ENCODE assay signal across 1 cellular context in the genomic region with DNA sequence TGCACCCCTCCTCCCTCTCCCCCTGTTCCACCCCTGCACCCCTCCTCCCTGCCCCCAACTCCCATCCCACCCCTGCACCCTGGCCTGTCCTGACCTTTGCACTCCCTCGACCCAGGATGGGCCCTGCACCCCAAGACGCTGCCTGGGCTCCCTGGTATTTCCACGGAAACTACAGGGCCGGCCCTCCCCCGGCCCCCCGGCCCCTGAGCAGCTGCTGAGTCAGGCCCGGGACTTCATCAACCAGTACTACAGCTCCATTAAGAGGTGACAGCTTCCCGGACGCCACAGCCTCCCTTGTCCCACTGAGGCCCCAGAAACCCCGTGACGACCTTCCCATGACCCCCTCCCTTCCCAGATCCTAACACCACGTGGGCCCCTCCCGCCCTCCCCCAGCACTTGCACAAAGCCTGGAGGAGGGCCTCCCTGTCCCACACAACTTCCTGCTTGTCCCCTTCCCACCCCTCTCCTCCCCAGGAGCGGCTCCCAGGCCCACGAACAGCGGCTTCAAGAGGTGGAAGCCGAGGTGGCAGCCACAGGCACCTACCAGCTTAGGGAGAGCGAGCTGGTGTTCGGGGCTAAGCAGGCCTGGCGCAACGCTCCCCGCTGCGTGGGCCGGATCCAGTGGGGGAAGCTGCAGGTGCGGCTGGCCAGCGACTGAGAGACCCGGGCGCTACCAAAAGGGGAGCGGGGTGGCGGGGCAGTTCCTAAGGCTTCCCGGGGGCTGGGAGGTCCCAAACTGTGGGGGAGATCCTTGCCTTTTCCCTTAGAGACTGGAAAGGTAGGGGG.
TF ChIP-seq lines count a peak whose summit lies in the region.

No MANE protein-coding gene starts in this region.

TF ChIP-seq in K562, 482 proteins besides CTCF, POLR2A, EP300 and RAD21 (continued from another document and continues in another):
- TF ChIP-seq, protein P1, sequence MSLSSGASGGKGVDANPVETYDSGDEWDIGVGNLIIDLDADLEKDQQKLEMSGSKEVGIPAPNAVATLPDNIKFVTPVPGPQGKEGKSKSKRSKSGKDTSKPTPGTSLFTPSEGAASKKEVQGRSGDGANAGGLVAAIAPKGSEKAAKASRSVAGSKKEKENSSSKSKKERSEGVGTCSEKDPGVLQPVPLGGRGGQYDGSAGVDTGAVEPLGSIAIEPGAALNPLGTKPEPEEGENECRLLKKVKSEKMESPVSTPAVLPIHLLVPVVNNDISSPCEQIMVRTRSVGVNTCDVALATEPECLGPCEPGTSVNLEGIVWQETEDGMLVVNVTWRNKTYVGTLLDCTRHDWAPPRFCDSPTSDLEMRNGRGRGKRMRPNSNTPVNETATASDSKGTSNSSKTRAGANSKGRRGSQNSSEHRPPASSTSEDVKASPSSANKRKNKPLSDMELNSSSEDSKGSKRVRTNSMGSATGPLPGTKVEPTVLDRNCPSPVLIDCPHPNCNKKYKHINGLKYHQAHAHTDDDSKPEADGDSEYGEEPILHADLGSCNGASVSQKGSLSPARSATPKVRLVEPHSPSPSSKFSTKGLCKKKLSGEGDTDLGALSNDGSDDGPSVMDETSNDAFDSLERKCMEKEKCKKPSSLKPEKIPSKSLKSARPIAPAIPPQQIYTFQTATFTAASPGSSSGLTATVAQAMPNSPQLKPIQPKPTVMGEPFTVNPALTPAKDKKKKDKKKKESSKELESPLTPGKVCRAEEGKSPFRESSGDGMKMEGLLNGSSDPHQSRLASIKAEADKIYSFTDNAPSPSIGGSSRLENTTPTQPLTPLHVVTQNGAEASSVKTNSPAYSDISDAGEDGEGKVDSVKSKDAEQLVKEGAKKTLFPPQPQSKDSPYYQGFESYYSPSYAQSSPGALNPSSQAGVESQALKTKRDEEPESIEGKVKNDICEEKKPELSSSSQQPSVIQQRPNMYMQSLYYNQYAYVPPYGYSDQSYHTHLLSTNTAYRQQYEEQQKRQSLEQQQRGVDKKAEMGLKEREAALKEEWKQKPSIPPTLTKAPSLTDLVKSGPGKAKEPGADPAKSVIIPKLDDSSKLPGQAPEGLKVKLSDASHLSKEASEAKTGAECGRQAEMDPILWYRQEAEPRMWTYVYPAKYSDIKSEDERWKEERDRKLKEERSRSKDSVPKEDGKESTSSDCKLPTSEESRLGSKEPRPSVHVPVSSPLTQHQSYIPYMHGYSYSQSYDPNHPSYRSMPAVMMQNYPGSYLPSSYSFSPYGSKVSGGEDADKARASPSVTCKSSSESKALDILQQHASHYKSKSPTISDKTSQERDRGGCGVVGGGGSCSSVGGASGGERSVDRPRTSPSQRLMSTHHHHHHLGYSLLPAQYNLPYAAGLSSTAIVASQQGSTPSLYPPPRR (CRISPR knock-in tag; IDR thresholded peaks at IDR 0.05; ENCODE audit: borderline replicate concordance): no peak
- no peak for TF ChIP-seq DMBX1 (CRISPR knock-in tag; IDR thresholded peaks at IDR 0.05; ENCODE audit: borderline replicate concordance)
- no peak for TF ChIP-seq LEF1 (IDR thresholded peaks at IDR 0.05)
- TF ChIP-seq, protein P2, sequence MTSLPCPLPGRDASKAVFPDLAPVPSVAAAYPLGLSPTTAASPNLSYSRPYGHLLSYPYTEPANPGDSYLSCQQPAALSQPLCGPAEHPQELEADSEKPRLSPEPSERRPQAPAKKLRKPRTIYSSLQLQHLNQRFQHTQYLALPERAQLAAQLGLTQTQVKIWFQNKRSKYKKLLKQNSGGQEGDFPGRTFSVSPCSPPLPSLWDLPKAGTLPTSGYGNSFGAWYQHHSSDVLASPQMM (CRISPR knock-in tag; IDR thresholded peaks at IDR 0.05): no peak
- TF ChIP-seq, protein P3, sequence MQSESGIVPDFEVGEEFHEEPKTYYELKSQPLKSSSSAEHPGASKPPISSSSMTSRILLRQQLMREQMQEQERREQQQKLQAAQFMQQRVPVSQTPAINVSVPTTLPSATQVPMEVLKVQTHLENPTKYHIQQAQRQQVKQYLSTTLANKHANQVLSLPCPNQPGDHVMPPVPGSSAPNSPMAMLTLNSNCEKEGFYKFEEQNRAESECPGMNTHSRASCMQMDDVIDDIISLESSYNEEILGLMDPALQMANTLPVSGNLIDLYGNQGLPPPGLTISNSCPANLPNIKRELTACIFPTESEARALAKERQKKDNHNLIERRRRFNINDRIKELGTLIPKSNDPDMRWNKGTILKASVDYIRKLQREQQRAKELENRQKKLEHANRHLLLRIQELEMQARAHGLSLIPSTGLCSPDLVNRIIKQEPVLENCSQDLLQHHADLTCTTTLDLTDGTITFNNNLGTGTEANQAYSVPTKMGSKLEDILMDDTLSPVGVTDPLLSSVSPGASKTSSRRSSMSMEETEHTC (IDR thresholded peaks at IDR 0.05): no peak
- TF ChIP-seq, protein P4, sequence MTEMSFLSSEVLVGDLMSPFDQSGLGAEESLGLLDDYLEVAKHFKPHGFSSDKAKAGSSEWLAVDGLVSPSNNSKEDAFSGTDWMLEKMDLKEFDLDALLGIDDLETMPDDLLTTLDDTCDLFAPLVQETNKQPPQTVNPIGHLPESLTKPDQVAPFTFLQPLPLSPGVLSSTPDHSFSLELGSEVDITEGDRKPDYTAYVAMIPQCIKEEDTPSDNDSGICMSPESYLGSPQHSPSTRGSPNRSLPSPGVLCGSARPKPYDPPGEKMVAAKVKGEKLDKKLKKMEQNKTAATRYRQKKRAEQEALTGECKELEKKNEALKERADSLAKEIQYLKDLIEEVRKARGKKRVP (CRISPR knock-in tag; IDR thresholded peaks at IDR 0.05): no peak
- TF ChIP-seq HDAC3 (IDR thresholded peaks at IDR 0.05; ENCODE audit: borderline replicate concordance, partially characterized antibody): no peak
- TF ChIP-seq, protein P5, sequence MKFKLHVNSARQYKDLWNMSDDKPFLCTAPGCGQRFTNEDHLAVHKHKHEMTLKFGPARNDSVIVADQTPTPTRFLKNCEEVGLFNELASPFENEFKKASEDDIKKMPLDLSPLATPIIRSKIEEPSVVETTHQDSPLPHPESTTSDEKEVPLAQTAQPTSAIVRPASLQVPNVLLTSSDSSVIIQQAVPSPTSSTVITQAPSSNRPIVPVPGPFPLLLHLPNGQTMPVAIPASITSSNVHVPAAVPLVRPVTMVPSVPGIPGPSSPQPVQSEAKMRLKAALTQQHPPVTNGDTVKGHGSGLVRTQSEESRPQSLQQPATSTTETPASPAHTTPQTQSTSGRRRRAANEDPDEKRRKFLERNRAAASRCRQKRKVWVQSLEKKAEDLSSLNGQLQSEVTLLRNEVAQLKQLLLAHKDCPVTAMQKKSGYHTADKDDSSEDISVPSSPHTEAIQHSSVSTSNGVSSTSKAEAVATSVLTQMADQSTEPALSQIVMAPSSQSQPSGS (CRISPR knock-in tag; IDR thresholded peaks at IDR 0.05): no peak
- TF ChIP-seq PHTF2 (CRISPR knock-in tag; IDR thresholded peaks at IDR 0.05): no peak
- no peak for TF ChIP-seq GTF2F1 (IDR thresholded peaks at IDR 0.05; ENCODE audit: low read depth, low read length)
- TF ChIP-seq NFATC3 (IDR thresholded peaks at IDR 0.05): no peak
- TF ChIP-seq KLF10 (CRISPR knock-in tag; IDR thresholded peaks at IDR 0.05): no peak
- TF ChIP-seq PYGO2 (tag; IDR thresholded peaks at IDR 0.05): no peak
- TF ChIP-seq, protein P6, sequence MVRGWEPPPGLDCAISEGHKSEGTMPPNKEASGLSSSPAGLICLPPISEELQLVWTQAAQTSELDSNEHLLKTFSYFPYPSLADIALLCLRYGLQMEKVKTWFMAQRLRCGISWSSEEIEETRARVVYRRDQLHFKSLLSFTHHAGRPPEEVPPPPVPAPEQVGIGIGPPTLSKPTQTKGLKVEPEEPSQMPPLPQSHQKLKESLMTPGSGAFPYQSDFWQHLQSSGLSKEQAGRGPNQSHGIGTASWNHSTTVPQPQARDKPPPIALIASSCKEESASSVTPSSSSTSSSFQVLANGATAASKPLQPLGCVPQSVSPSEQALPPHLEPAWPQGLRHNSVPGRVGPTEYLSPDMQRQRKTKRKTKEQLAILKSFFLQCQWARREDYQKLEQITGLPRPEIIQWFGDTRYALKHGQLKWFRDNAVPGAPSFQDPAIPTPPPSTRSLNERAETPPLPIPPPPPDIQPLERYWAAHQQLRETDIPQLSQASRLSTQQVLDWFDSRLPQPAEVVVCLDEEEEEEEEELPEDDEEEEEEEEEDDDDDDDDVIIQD (CRISPR knock-in tag; IDR thresholded peaks at IDR 0.05): no peak
- TF ChIP-seq PTRF (tag; IDR thresholded peaks at IDR 0.05): no peak
- TF ChIP-seq KAT8 (IDR thresholded peaks at IDR 0.05; ENCODE audit: low read depth): no peak
- TF ChIP-seq TEAD1 (CRISPR knock-in tag; IDR thresholded peaks at IDR 0.05): no peak
- TF ChIP-seq MTF1 (CRISPR knock-in tag; IDR thresholded peaks at IDR 0.05; ENCODE audit: borderline replicate concordance): no peak
- TF ChIP-seq, protein P7, sequence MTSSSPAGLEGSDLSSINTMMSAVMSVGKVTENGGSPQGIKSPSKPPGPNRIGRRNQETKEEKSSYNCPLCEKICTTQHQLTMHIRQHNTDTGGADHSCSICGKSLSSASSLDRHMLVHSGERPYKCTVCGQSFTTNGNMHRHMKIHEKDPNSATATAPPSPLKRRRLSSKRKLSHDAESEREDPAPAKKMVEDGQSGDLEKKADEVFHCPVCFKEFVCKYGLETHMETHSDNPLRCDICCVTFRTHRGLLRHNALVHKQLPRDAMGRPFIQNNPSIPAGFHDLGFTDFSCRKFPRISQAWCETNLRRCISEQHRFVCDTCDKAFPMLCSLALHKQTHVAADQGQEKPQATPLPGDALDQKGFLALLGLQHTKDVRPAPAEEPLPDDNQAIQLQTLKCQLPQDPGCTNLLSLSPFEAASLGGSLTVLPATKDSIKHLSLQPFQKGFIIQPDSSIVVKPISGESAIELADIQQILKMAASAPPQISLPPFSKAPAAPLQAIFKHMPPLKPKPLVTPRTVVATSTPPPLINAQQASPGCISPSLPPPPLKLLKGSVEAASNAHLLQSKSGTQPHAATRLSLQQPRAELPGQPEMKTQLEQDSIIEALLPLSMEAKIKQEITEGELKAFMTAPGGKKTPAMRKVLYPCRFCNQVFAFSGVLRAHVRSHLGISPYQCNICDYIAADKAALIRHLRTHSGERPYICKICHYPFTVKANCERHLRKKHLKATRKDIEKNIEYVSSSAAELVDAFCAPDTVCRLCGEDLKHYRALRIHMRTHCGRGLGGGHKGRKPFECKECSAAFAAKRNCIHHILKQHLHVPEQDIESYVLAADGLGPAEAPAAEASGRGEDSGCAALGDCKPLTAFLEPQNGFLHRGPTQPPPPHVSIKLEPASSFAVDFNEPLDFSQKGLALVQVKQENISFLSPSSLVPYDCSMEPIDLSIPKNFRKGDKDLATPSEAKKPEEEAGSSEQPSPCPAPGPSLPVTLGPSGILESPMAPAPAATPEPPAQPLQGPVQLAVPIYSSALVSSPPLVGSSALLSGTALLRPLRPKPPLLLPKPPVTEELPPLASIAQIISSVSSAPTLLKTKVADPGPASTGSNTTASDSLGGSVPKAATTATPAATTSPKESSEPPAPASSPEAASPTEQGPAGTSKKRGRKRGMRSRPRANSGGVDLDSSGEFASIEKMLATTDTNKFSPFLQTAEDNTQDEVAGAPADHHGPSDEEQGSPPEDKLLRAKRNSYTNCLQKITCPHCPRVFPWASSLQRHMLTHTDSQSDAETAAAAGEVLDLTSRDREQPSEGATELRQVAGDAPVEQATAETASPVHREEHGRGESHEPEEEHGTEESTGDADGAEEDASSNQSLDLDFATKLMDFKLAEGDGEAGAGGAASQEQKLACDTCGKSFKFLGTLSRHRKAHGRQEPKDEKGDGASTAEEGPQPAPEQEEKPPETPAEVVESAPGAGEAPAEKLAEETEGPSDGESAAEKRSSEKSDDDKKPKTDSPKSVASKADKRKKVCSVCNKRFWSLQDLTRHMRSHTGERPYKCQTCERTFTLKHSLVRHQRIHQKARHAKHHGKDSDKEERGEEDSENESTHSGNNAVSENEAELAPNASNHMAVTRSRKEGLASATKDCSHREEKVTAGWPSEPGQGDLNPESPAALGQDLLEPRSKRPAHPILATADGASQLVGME (CRISPR knock-in tag; IDR thresholded peaks at IDR 0.05): no peak
- TF ChIP-seq FOXK2 (conservative IDR thresholded peaks at IDR 0.05 in 1 of 2, IDR thresholded peaks at IDR 0.05 in 1 of 2; ENCODE audit: low read depth in 2 of 2): peak in 1 of 2 experiments; percentile 59; a peak in 1 of 4 replicates
- TF ChIP-seq COPS2 (conservative IDR thresholded peaks at IDR 0.05): no peak
- no peak for TF ChIP-seq SAFB (IDR thresholded peaks at IDR 0.05; ENCODE audit: borderline replicate concordance, low read depth, low read length)
- no peak for TF ChIP-seq HMG20A (CRISPR knock-in tag; conservative IDR thresholded peaks at IDR 0.05)
- peak; percentile 62; the same call in 1 of the 2 replicates for TF ChIP-seq RBFOX2 (IDR thresholded peaks at IDR 0.05; ENCODE audit: low read depth, low read length)
- TF ChIP-seq CHD4 (IDR thresholded peaks at IDR 0.05; ENCODE audit: insufficient read depth, insufficient replicate concordance, low read depth, low read length, poor library complexity, severe bottlenecking): no peak
- TF ChIP-seq SAFB2 (IDR thresholded peaks at IDR 0.05; ENCODE audit: borderline replicate concordance, low read depth, low read length, severe bottlenecking): no peak
- no peak for TF ChIP-seq CEBPG (CRISPR knock-in tag; IDR thresholded peaks at IDR 0.05)
- no peak for TF ChIP-seq CEBPG (tag; conservative IDR thresholded peaks at IDR 0.05 in 1 of 2, IDR thresholded peaks at IDR 0.05 in 1 of 2)
- TF ChIP-seq POLR2AphosphoS5 (IDR thresholded peaks at IDR 0.05; ENCODE audit: control insufficient read depth, insufficient read depth, low read depth, low read length): no peak
- TF ChIP-seq CHCHD3 (CRISPR knock-in tag; IDR thresholded peaks at IDR 0.05): no peak
- no peak for TF ChIP-seq BACH1 (tag; IDR thresholded peaks at IDR 0.05)
- no peak for TF ChIP-seq NFXL1 (CRISPR knock-in tag; IDR thresholded peaks at IDR 0.05)
- TF ChIP-seq, protein P8, sequence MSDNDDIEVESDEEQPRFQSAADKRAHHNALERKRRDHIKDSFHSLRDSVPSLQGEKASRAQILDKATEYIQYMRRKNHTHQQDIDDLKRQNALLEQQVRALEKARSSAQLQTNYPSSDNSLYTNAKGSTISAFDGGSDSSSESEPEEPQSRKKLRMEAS (CRISPR knock-in tag; IDR thresholded peaks at IDR 0.05): no peak
- TF ChIP-seq CCAR2 (IDR thresholded peaks at IDR 0.05; ENCODE audit: low read depth, low read length): no peak
- no peak for TF ChIP-seq NR2F6 (CRISPR knock-in tag; IDR thresholded peaks at IDR 0.05)
- no peak for TF ChIP-seq HDGF (IDR thresholded peaks at IDR 0.05)
- TF ChIP-seq TAF15 (IDR thresholded peaks at IDR 0.05; ENCODE audit: low read depth, low read length): no peak
- TF ChIP-seq, protein P9, sequence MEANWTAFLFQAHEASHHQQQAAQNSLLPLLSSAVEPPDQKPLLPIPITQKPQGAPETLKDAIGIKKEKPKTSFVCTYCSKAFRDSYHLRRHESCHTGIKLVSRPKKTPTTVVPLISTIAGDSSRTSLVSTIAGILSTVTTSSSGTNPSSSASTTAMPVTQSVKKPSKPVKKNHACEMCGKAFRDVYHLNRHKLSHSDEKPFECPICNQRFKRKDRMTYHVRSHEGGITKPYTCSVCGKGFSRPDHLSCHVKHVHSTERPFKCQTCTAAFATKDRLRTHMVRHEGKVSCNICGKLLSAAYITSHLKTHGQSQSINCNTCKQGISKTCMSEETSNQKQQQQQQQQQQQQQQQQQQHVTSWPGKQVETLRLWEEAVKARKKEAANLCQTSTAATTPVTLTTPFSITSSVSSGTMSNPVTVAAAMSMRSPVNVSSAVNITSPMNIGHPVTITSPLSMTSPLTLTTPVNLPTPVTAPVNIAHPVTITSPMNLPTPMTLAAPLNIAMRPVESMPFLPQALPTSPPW (CRISPR knock-in tag; IDR thresholded peaks at IDR 0.05): peak; percentile 70
- TF ChIP-seq ZNF583 (CRISPR knock-in tag; IDR thresholded peaks at IDR 0.05): no peak
- TF ChIP-seq ZNF3 (CRISPR knock-in tag; IDR thresholded peaks at IDR 0.05): no peak
- TF ChIP-seq, protein P10, sequence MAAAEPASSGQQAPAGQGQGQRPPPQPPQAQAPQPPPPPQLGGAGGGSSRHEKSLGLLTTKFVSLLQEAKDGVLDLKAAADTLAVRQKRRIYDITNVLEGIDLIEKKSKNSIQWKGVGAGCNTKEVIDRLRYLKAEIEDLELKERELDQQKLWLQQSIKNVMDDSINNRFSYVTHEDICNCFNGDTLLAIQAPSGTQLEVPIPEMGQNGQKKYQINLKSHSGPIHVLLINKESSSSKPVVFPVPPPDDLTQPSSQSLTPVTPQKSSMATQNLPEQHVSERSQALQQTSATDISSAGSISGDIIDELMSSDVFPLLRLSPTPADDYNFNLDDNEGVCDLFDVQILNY (CRISPR knock-in tag; IDR thresholded peaks at IDR 0.05): no peak
